In the genomic region with DNA sequence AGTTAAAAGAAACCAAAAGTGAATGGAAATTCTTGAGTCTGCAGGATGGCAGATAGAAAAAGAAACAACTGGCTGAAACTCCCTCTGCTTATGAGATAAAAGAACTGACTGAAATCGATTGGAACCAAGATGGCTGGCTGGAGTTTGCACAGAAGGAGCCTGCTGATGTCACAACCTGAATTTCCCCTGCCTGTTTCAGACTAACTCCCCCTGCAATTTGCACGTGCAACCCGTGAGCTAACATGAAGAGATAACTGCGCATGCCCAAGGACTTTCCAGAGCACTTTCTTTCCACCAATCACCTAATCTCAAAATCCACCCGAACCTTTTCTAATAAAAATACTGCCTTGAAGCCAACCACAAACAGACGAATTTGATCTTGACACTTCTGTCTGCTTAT, we compare ENCODE assay signal across 22 cellular contexts.
DNase-seq lines count a peak whose midpoint lies in the region; ATAC-seq lines count a peak whose summit lies in the region.
"Had no signal": no experiment of that assay in that cellular context is flagged by ENCODE, and none has a peak within 500 bp of the region (broad histone marks: within the 10 kb centered on the region; RNA-seq: fewer than 3 reads in every experiment).

No MANE protein-coding gene starts in this region.

- no peaks in the 10 kb centered on the region for H3K36me3 Mint-ChIP-seq in activated naive CD4-positive, alpha-beta T cell treated with anti-CD3 and anti-CD28 coated beads for 36 hours (ENCODE audit: low read depth)
- H3K36me3 Mint-ChIP-seq: IgD-negative memory B cell had no signal

- no peak overlapping the region for H3K4me3 Mint-ChIP-seq in activated naive CD4-positive, alpha-beta T cell treated with anti-CD3 and anti-CD28 coated beads for 36 hours
- H3K4me3 Mint-ChIP-seq: CD4-positive, alpha-beta T cell; IgD-negative memory B cell had no signal

- no peak overlapping the region for H3K27ac Mint-ChIP-seq in activated naive CD4-positive, alpha-beta T cell treated with anti-CD3 and anti-CD28 coated beads for 36 hours
- H3K27ac Mint-ChIP-seq: CD4-positive, alpha-beta T cell; IgD-negative memory B cell had no signal

- peaks cover 3% of the 10 kb centered on the region for H3K4me1 Mint-ChIP-seq in activated naive CD4-positive, alpha-beta T cell treated with anti-CD3 and anti-CD28 coated beads for 36 hours (ENCODE audit: low read depth)
- H3K4me1 Mint-ChIP-seq: IgD-negative memory B cell had no signal

- intact Hi-C loops in activated naive CD4-positive, alpha-beta T cell treated with anti-CD3 and anti-CD28 coated beads for 36 hours (cut with micrococcal nuclease) = no loop called here

- H3K9me3 Mint-ChIP-seq in activated naive CD4-positive, alpha-beta T cell treated with anti-CD3 and anti-CD28 coated beads for 36 hours = peaks cover 10% of the 10 kb centered on the region
- H3K9me3 Mint-ChIP-seq: CD4-positive, alpha-beta T cell had no signal

- DNase-seq in activated naive CD4-positive, alpha-beta T cell treated with anti-CD3 and anti-CD28 coated beads for 36 hours = peak; percentile 6
- no peak for DNase-seq in activated naive CD4-positive, alpha-beta T cell treated with anti-CD3 and anti-CD28 coated beads, Interleukin-2, amount 50 U/mL, for 16 hours
- DNase-seq in M059J (ENCODE audit: low read depth) (peak; percentile 32), SW480 (ENCODE audit: low spot score) (peak; percentile 25), KG1 (lab: John Stamatoyannopoulos, UW) (no peak), DMS153 (lab: John Stamatoyannopoulos, UW) (no peak)
- DNase-seq: CD4-positive, alpha-beta T cell; DMS53; EL; GDM1; GOT3; HCEC 1CT; Karpas-422; MV-4-11; NCI-H1930; NCI-H446 treated with DMSO at 0.1 percent for 48 hours; NK-92 treated with Interleukin-12 subunit alpha and Interleukin-12 subunit beta, amount 100 ng/mL, for 24 hours; PC-9; Right ventricle myocardium superior; T-helper 1 cell had no signal

- ATAC-seq in HG02870 (IDR thresholded peaks at IDR 0.05; ENCODE audit: unreplicated experiment) = no peak

- no peaks in the 10 kb centered on the region for H3K27me3 Mint-ChIP-seq in activated naive CD4-positive, alpha-beta T cell treated with anti-CD3 and anti-CD28 coated beads for 36 hours (ENCODE audit: low read depth)
- H3K27me3 Mint-ChIP-seq: CD4-positive, alpha-beta T cell; IgD-negative memory B cell had no signal

- CTCF ChIA-PET in activated naive CD4-positive, alpha-beta T cell treated with anti-CD3 and anti-CD28 coated beads for 36 hours (lab: Charles Lee) = no interaction called here

Comparison
In these comparisons a context has a peak if more than half of its experiments do, and no peak if none do; other contexts are left out.
1. DNase-seq: peak in activated naive CD4-positive, alpha-beta T cell treated with anti-CD3 and anti-CD28 coated beads for 36 hours (single experiment), M059J (single experiment) and SW480 (single experiment); none in activated naive CD4-positive, alpha-beta T cell treated with anti-CD3 and anti-CD28 coated beads, Interleukin-2, amount 50 U/mL, for 16 hours (single experiment), KG1 (single experiment) and DMS153 (single experiment).